In the genomic region with DNA sequence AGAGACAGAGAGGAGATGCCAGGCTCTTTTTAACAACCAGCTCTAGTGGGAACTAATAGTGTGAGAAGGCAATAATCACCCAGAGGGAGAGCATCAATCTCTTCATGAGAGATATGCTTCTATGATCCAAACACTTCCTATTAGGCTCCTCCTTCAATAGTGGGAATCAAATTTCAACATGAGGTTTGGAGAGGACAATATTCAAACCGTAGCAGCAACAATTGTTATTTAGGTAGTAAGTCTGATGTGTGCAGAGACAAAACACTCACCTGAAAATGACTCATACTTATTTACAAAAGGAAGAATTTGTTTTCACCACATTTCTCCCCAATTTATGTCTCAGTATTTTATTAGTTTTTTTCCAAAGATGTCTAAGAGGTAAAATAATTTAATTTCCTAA, we compare ENCODE assay signal across 21 cellular contexts.
"Had no signal": no experiment of that assay in that cellular context is flagged by ENCODE, and none has a peak within 500 bp of the region (broad histone marks: within the 10 kb centered on the region; RNA-seq: fewer than 3 reads in every experiment).

No MANE protein-coding gene starts in this region.

- H3K27me3 Mint-ChIP-seq: activated T-helper 17 cell treated with anti-CD3 and anti-CD28 coated beads, Interleukin-2, amount 50 U/mL, for 72 hours had no signal

- H3K4me2 ChIP-seq: smooth muscle cell had no signal

- DNase-seq: activated CD4-positive, alpha-beta memory T cell treated with anti-CD3 and anti-CD28 coated beads, Interleukin-2, amount 10 ng/mL, durations not matched to agents 7 days and 5 days; activated CD4-positive, alpha-beta T cell treated with anti-CD3 and anti-CD28 coated beads for 48 hours; activated CD4-positive, CD25-positive, alpha-beta regulatory T cell; activated CD8-positive, alpha-beta memory T cell treated with anti-CD3 and anti-CD28 coated beads, Interleukin-2, amount 10 ng/mL, durations not matched to agents 7 days and 5 days; activated naive CD4-positive, alpha-beta T cell treated with Interleukin-2 at 50 U/mL for 16 hours; activated naive CD8-positive, alpha-beta T cell treated with anti-CD3 and anti-CD28 coated beads, Interleukin-2, amount 10 ng/mL, durations not matched to agents 7 days and 5 days; amygdala; caudate nucleus; gastrocnemius medialis; head of caudate nucleus; left lung; pancreas; right lobe of liver; stimulated activated CD4-positive, alpha-beta T cell treated with anti-CD3 and anti-CD28 coated beads, Interleukin-4, amount 100 ng/mL, for 24 hours; T1000; testis; upper lobe of left lung had no signal

- H3K4me3 Mint-ChIP-seq: activated CD4-positive, alpha-beta memory T cell treated with anti-CD3 and anti-CD28 coated beads, Interleukin-2, amount 10 ng/mL, durations not matched to agents 7 days and 5 days; activated CD8-positive, alpha-beta memory T cell treated with anti-CD3 and anti-CD28 coated beads, Interleukin-2, amount 10 ng/mL, durations not matched to agents 7 days and 5 days; activated naive CD8-positive, alpha-beta T cell treated with anti-CD3 and anti-CD28 coated beads, Interleukin-2, amount 10 ng/mL, durations not matched to agents 7 days and 5 days; activated T-helper 17 cell treated with anti-CD3 and anti-CD28 coated beads, Interleukin-2, amount 50 U/mL, for 72 hours; neural crest cell; stimulated activated effector memory CD8-positive, alpha-beta T cell treated with anti-CD3 and anti-CD28 coated beads, Interleukin-12 subunit alpha, Interleukin-12 subunit beta, amount 100 ng/mL, for 72 hours had no signal

- H3K27ac Mint-ChIP-seq: activated CD4-positive, alpha-beta memory T cell treated with anti-CD3 and anti-CD28 coated beads, Interleukin-2, amount 10 ng/mL, durations not matched to agents 7 days and 5 days; activated CD8-positive, alpha-beta memory T cell treated with anti-CD3 and anti-CD28 coated beads, Interleukin-2, amount 10 ng/mL, durations not matched to agents 7 days and 5 days; activated naive CD8-positive, alpha-beta T cell treated with anti-CD3 and anti-CD28 coated beads, Interleukin-2, amount 10 ng/mL, durations not matched to agents 7 days and 5 days; activated T-helper 17 cell treated with anti-CD3 and anti-CD28 coated beads, Interleukin-2, amount 50 U/mL, for 72 hours; stimulated activated effector memory CD8-positive, alpha-beta T cell treated with anti-CD3 and anti-CD28 coated beads, Interleukin-12 subunit alpha, Interleukin-12 subunit beta, amount 100 ng/mL, for 72 hours had no signal

- H3K4me1 Mint-ChIP-seq: activated CD4-positive, alpha-beta memory T cell treated with anti-CD3 and anti-CD28 coated beads, Interleukin-2, amount 10 ng/mL, durations not matched to agents 7 days and 5 days; activated CD8-positive, alpha-beta memory T cell treated with anti-CD3 and anti-CD28 coated beads, Interleukin-2, amount 10 ng/mL, durations not matched to agents 7 days and 5 days; activated naive CD8-positive, alpha-beta T cell treated with anti-CD3 and anti-CD28 coated beads, Interleukin-2, amount 10 ng/mL, durations not matched to agents 7 days and 5 days; activated T-helper 17 cell treated with anti-CD3 and anti-CD28 coated beads, Interleukin-2, amount 50 U/mL, for 72 hours; stimulated activated effector memory CD8-positive, alpha-beta T cell treated with anti-CD3 and anti-CD28 coated beads, Interleukin-12 subunit alpha, Interleukin-12 subunit beta, amount 100 ng/mL, for 72 hours had no signal

- H3K27ac ChIP-seq: gastrocnemius medialis, left lung, pancreas, right lobe of liver, testis, upper lobe of left lung had no signal

- H3K36me3 ChIP-seq: gastrocnemius medialis, left lung, pancreas, right lobe of liver, upper lobe of left lung had no signal

- H3K4me3 ChIP-seq: gastrocnemius medialis, left lung, pancreas, right lobe of liver, smooth muscle cell, testis, upper lobe of left lung had no signal

- H3K9me3 ChIP-seq: gastrocnemius medialis, left lung, pancreas, right lobe of liver, testis, upper lobe of left lung had no signal

- H3K4me1 ChIP-seq: gastrocnemius medialis, left lung, pancreas, right lobe of liver, testis, upper lobe of left lung had no signal

- H3K9me3 Mint-ChIP-seq: activated CD4-positive, alpha-beta memory T cell treated with anti-CD3 and anti-CD28 coated beads, Interleukin-2, amount 10 ng/mL, durations not matched to agents 7 days and 5 days; activated naive CD8-positive, alpha-beta T cell treated with anti-CD3 and anti-CD28 coated beads, Interleukin-2, amount 10 ng/mL, durations not matched to agents 7 days and 5 days; activated T-helper 17 cell treated with anti-CD3 and anti-CD28 coated beads, Interleukin-2, amount 50 U/mL, for 72 hours; neural crest cell; stimulated activated effector memory CD8-positive, alpha-beta T cell treated with anti-CD3 and anti-CD28 coated beads, Interleukin-12 subunit alpha, Interleukin-12 subunit beta, amount 100 ng/mL, for 72 hours had no signal

- H3K27me3 ChIP-seq: gastrocnemius medialis, left lung, pancreas, right lobe of liver, testis, upper lobe of left lung had no signal

- H3K36me3 Mint-ChIP-seq: activated CD8-positive, alpha-beta memory T cell treated with anti-CD3 and anti-CD28 coated beads, Interleukin-2, amount 10 ng/mL, durations not matched to agents 7 days and 5 days; activated naive CD8-positive, alpha-beta T cell treated with anti-CD3 and anti-CD28 coated beads, Interleukin-2, amount 10 ng/mL, durations not matched to agents 7 days and 5 days; stimulated activated effector memory CD8-positive, alpha-beta T cell treated with anti-CD3 and anti-CD28 coated beads, Interleukin-12 subunit alpha, Interleukin-12 subunit beta, amount 100 ng/mL, for 72 hours had no signal
